Comparison of ENCODE assay signal across 1 cellular context in genomic region chr2:161990741-161991140, GRCh38.
TF ChIP-seq lines count a peak whose summit lies in the region.

No MANE protein-coding gene starts in this region.

TF ChIP-seq in GM23338, 12 proteins besides CTCF, POLR2A, EP300 and RAD21 (continued from another document):
- TF ChIP-seq REST (IDR thresholded peaks at IDR 0.05; ENCODE audit: unreplicated experiment), result no peak
